ENCODE assay signal across 31 cellular contexts in the genomic region with DNA sequence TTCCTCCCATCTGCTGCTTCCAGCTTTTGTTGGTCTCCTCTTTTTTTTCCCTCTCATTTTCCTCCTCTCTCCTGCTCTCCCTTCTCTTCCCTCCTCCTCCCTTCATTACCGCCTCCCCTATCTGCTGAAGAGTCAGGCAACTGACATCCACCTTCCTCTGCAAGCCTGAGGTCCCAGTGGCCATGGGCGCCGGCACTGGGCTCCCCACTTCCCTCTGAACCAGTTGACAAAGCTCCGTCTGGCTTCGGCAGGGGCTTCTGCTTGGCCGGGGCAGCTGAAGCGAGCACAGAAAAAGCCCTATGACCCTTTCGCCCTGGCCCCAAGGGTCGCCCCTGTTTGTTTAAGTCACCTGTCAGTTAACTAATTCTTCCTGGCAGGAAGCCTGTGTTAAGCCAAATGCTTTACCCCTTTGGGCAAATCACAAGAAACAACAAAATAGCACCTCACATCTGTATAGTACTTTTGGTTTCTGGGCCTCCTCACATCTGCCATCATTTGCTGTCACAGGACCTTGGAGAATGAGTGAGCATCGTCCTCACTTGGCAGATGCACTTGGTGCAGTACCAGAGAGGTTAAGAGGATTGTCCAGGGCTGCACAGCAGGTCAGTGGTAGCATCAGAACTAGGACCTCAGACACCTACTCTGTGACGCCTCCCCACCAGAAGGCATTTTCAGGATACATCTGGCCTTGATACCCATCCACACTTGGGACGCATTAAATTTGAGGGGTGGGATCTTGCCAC. TPM values are rescaled to one million over a fixed set of nuclear protein-coding genes. Genes with fewer than 3 reads are reported as not detected.
A peak's percentile ranks its signal among the peaks of the same experiment; 100 is the strongest.
DNase-seq lines count a peak whose midpoint lies in the region; ATAC-seq, FAIRE-seq and TF ChIP-seq lines count a peak whose summit lies in the region.
"Had no signal": no experiment of that assay in that cellular context is flagged by ENCODE, and none has a peak within 500 bp of the region (broad histone marks: within the 10 kb centered on the region; RNA-seq: fewer than 3 reads in every experiment).

No MANE protein-coding gene starts in this region.

- no peak overlapping the region for H3K27ac ChIP-seq in HepG2 (ENCODE audit: extremely low read length, insufficient read depth, low read length)
- no peak overlapping the region for H3K27ac ChIP-seq in suprapubic skin
- H3K27ac ChIP-seq: dorsolateral prefrontal cortex, gastroesophageal sphincter, pancreas had no signal

- H3K4me1 Mint-ChIP-seq in CD14-positive monocyte = no peaks in the 10 kb centered on the region
- H3K4me1 Mint-ChIP-seq in activated CD8-positive, alpha-beta memory T cell treated with anti-CD3 and anti-CD28 coated beads, Interleukin-2, amount 10 ng/mL, durations not matched to agents 7 days and 5 days = peaks cover 5% of the 10 kb centered on the region
- H3K4me1 Mint-ChIP-seq: immature natural killer cell; naive thymus-derived CD8-positive, alpha-beta T cell; WTC11 had no signal

- no peak for ATAC-seq in activated CD8-positive, alpha-beta memory T cell treated with anti-CD3 and anti-CD28 coated beads, Interleukin-2, amount 10 ng/mL, durations not matched to agents 7 days and 5 days
- ATAC-seq in HepG2 (no peak), GM21390 (IDR thresholded peaks at IDR 0.05; ENCODE audit: unreplicated experiment) (no peak)
- ATAC-seq: gastroesophageal sphincter; left ventricle myocardium superior; naive thymus-derived CD8-positive, alpha-beta T cell; pancreas; stimulated activated effector memory CD8-positive, alpha-beta T cell treated with anti-CD3 and anti-CD28 coated beads, Interleukin-12 subunit alpha, Interleukin-12 subunit beta, amount 100 ng/mL, for 72 hours; WTC11 had no signal

- no peaks in the 10 kb centered on the region for H4K20me1 ChIP-seq in HepG2 (ENCODE audit: insufficient read depth, low read length)

- DNase-seq in CD14-positive monocyte (ENCODE audit: low spot score) = peak; percentile 14
- DNase-seq in activated CD8-positive, alpha-beta memory T cell treated with anti-CD3 and anti-CD28 coated beads, Interleukin-2, amount 10 ng/mL, durations not matched to agents 7 days and 5 days = peak; percentile 35
- DNase-seq in HepG2 (ENCODE audit: low spot score) = no peak
- DNase-seq in suprapubic skin (ENCODE audit: low spot score in 2 of 2) = peak; percentile 44 to 74
- DNase-seq in NCI-H1930 (lab: John Stamatoyannopoulos, UW) = no peak
- DNase-seq in MG63 = no peak
- DNase-seq: ACHN; activated CD4-positive, alpha-beta T cell treated with anti-CD3 and anti-CD28 coated beads, Interleukin-2, amount 50 U/mL, for 4 hours; activated gamma-delta T cell treated with Interleukin-2 at 50 U/mL for 16 hours; central memory CD4-positive, alpha-beta T cell; DMS153; hippocampal formation; immature natural killer cell; KG1; left ventricle myocardium superior; NCI-H1436; NCI-H2107; NCI-H446; NCI-H774; stimulated activated CD4-positive, alpha-beta T cell treated with anti-CD3 and anti-CD28 coated beads, Interleukin-2, amount 100 ng/mL, for 48 hours; SW 1271; T1000 had no signal

- TF ChIP-seq POLR2A in HepG2 (IDR thresholded peaks at IDR 0.05; ENCODE audit: insufficient read depth in 1 of 2, low read depth in 2 of 2, low read length in 2 of 2) (no peak), suprapubic skin (IDR thresholded peaks at IDR 0.05) (no peak)

- no peak overlapping the region for H2AFZ ChIP-seq in HepG2 (ENCODE audit: low read length)

- no peaks in the 10 kb centered on the region for H3K79me2 ChIP-seq in HepG2 (ENCODE audit: insufficient read depth, low read length)

- H3K9me3 ChIP-seq in HepG2 (ENCODE audit: low read length) (no peaks in the 10 kb centered on the region), suprapubic skin (no peaks in the 10 kb centered on the region), MG63 (peaks cover 7% of the 10 kb centered on the region)
- H3K9me3 ChIP-seq: gastroesophageal sphincter, HAP-1, pancreas had no signal

- peaks cover 4 to 14% of the 10 kb centered on the region in 2 experiments; a peak in 4 of 5 replicates for H3K27me3 ChIP-seq in HepG2 (ENCODE audit: control insufficient read depth in 1 of 2, insufficient read depth in 2 of 2, low read length in 2 of 2)
- no peaks in the 10 kb centered on the region for H3K27me3 ChIP-seq in suprapubic skin
- H3K27me3 ChIP-seq in MG63 = no peaks in the 10 kb centered on the region
- H3K27me3 ChIP-seq: dorsolateral prefrontal cortex, pancreas had no signal

- peaks cover 0 to 10% (median 5%) of the 10 kb centered on the region in 3 donors for H3K27me3 Mint-ChIP-seq in CD14-positive monocyte (ENCODE audit: low read depth in 3 of 3)
- H3K27me3 Mint-ChIP-seq in activated CD8-positive, alpha-beta memory T cell treated with anti-CD3 and anti-CD28 coated beads, Interleukin-2, amount 10 ng/mL, durations not matched to agents 7 days and 5 days = peaks cover 8% of the 10 kb centered on the region

- H3K36me3 Mint-ChIP-seq in CD14-positive monocyte = no peaks in the 10 kb centered on the region
- no peaks in the 10 kb centered on the region for H3K36me3 Mint-ChIP-seq in activated CD8-positive, alpha-beta memory T cell treated with anti-CD3 and anti-CD28 coated beads, Interleukin-2, amount 10 ng/mL, durations not matched to agents 7 days and 5 days
- H3K36me3 Mint-ChIP-seq: immature natural killer cell; naive thymus-derived CD8-positive, alpha-beta T cell; stimulated activated effector memory CD8-positive, alpha-beta T cell treated with anti-CD3 and anti-CD28 coated beads, Interleukin-12 subunit alpha, Interleukin-12 subunit beta, amount 100 ng/mL, for 72 hours; WTC11 had no signal

- H3K4me1 ChIP-seq in HepG2 (ENCODE audit: insufficient read depth, low read length) (peaks cover 31% of the 10 kb centered on the region), suprapubic skin (no peaks in the 10 kb centered on the region)
- H3K4me1 ChIP-seq: gastroesophageal sphincter, HAP-1, pancreas had no signal

- FAIRE-seq in HepG2 (lab: Jason Lieb, UNC) = no peak
- FAIRE-seq: pancreas, RCC 7860 had no signal

- BruUV-seq in HepG2 (replicated peaks; lab: Mats Ljungman, UMichigan) = no TSS peak

- 21% methylated on average over 12 of the region's 12 CpGs for WGBS in HepG2 (ENCODE audit: low lambda C conversion rate)
- 90% methylated on average over 12 of the region's 12 CpGs for WGBS in suprapubic skin

- TF ChIP-seq CTCF in CD14-positive monocyte (IDR thresholded peaks at IDR 0.05) (no peak), HepG2 (CRISPR knock-in tag; IDR thresholded peaks at IDR 0.05) (no peak), suprapubic skin (IDR thresholded peaks at IDR 0.05) (no peak)

- TF ChIP-seq EP300 in HepG2 (IDR thresholded peaks at IDR 0.05; ENCODE audit: low read depth in 2 of 2, low read length in 2 of 2) (no peak), HepG2 (CRISPR knock-in tag; IDR thresholded peaks at IDR 0.05; ENCODE audit: borderline replicate concordance) (no peak), suprapubic skin (IDR thresholded peaks at IDR 0.05) (no peak)

- CTCF ChIA-PET in activated CD8-positive, alpha-beta memory T cell treated with anti-CD3 and anti-CD28 coated beads, Interleukin-2, amount 10 ng/mL, durations not matched to agents 7 days and 5 days (lab: Charles Lee) = no interaction called here
- CTCF ChIA-PET in HepG2 (lab: Yijun Ruan, JAX; ENCODE audit: low intra/inter-chr PET ratio, low total read pairs) = no interaction called here

- intact Hi-C loops in CD14-positive monocyte (cut with micrococcal nuclease) (no loop called here), HepG2 (cut with micrococcal nuclease; ENCODE audit: unreplicated experiment) (no loop called here)

- in situ Hi-C loops in HepG2 (cut with HindIII; ENCODE audit: extremely low pct_ligation_motif_present, low pct_unique_long_range_greater_than_20kb) = no loop called here

- H3K4me2 ChIP-seq in HepG2 (ENCODE audit: low read depth, low read length) = peak overlapping the region; percentile 26; the same call in 1 of the 2 replicates

- no peak overlapping the region for H3K9ac ChIP-seq in HepG2 (ENCODE audit: insufficient read depth, low read depth, low read length)

- H3K4me3 ChIP-seq in HepG2 (replicated peaks in 1 of 3; ENCODE audit: insufficient read depth in 1 of 3, low read depth in 2 of 3, low read length in 3 of 3) = no peak overlapping the region
- no peak overlapping the region for H3K4me3 ChIP-seq in suprapubic skin
- H3K4me3 ChIP-seq in MG63 = no peak overlapping the region
- H3K4me3 ChIP-seq: dorsolateral prefrontal cortex, gastroesophageal sphincter, HAP-1, pancreas had no signal

- peaks cover 0 to 4% (median 0%) of the 10 kb centered on the region in 7 donors for H3K9me3 Mint-ChIP-seq in CD14-positive monocyte
- no peaks in the 10 kb centered on the region for H3K9me3 Mint-ChIP-seq in activated CD8-positive, alpha-beta memory T cell treated with anti-CD3 and anti-CD28 coated beads, Interleukin-2, amount 10 ng/mL, durations not matched to agents 7 days and 5 days (ENCODE audit: low read depth)
- H3K9me3 Mint-ChIP-seq: immature natural killer cell had no signal

- H3K36me3 ChIP-seq in HepG2 (replicated peaks in 1 of 2; ENCODE audit: control insufficient read depth in 1 of 2, insufficient read depth in 2 of 2, low read length in 2 of 2) (no peaks in the 10 kb centered on the region), suprapubic skin (no peaks in the 10 kb centered on the region), MG63 (peaks cover 46% of the 10 kb centered on the region)
- H3K36me3 ChIP-seq: gastroesophageal sphincter, HAP-1, pancreas had no signal

- no peak overlapping the region for H3K4me3 Mint-ChIP-seq in CD14-positive monocyte
- no peak overlapping the region for H3K4me3 Mint-ChIP-seq in activated CD8-positive, alpha-beta memory T cell treated with anti-CD3 and anti-CD28 coated beads, Interleukin-2, amount 10 ng/mL, durations not matched to agents 7 days and 5 days
- H3K4me3 Mint-ChIP-seq: immature natural killer cell; naive thymus-derived CD8-positive, alpha-beta T cell; stimulated activated effector memory CD8-positive, alpha-beta T cell treated with anti-CD3 and anti-CD28 coated beads, Interleukin-12 subunit alpha, Interleukin-12 subunit beta, amount 100 ng/mL, for 72 hours; WTC11 had no signal

- H3K27ac Mint-ChIP-seq in CD14-positive monocyte = no peak overlapping the region
- H3K27ac Mint-ChIP-seq in activated CD8-positive, alpha-beta memory T cell treated with anti-CD3 and anti-CD28 coated beads, Interleukin-2, amount 10 ng/mL, durations not matched to agents 7 days and 5 days = no peak overlapping the region
- H3K27ac Mint-ChIP-seq: immature natural killer cell; stimulated activated effector memory CD8-positive, alpha-beta T cell treated with anti-CD3 and anti-CD28 coated beads, Interleukin-12 subunit alpha, Interleukin-12 subunit beta, amount 100 ng/mL, for 72 hours; WTC11 had no signal

- POLR2A ChIA-PET in HepG2 (lab: Yijun Ruan, JAX) = no interaction called here

- no peak for TF ChIP-seq RAD21 in HepG2 (CRISPR knock-in tag; IDR thresholded peaks at IDR 0.05)

RNA-seq across cellular contexts. Expression of a gene that starts 27.7 kb away (rescaled TPM):
- polyA plus RNA-seq in CD14-positive monocyte (under 1 TPM in 1 of 2 donors, not detected in 1; 0.01 TPM), HepG2 (2011; rRNA removed) (not detected in 2 replicates)
- under 1 TPM in 1 of 2 experiments, not detected in 1; 0.02 TPM for total RNA-seq in activated CD8-positive, alpha-beta memory T cell treated with anti-CD3 and anti-CD28 coated beads, Interleukin-2, amount 10 ng/mL, durations not matched to agents 7 days and 5 days
- total RNA-seq in HepG2 (2016; rRNA removed; fragmentation: Illumina TruSeq; extraction: Trizol) (not detected in 2 replicates), suprapubic skin (1 to 10 TPM in 3 of 4 donors, under 1 TPM in 1; 0.83 to 3.6 (median 2.0) TPM)
- total RNA-seq in HepG2 (2016; cell fraction: cytosol; rRNA removed; fragmentation: Illumina TruSeq; extraction: Trizol; ENCODE audit: low read depth) = not detected in 2 replicates
- not detected in 2 replicates for total RNA-seq in HepG2 (2016; cell fraction: insoluble cytoplasmic fraction; rRNA removed; fragmentation: Illumina TruSeq; extraction: Trizol)
- total RNA-seq in HepG2 (2016; cell fraction: membrane; rRNA removed; fragmentation: Illumina TruSeq; extraction: Trizol) = not detected in 2 replicates
- total RNA-seq in HepG2 (2016; cell fraction: nucleus; rRNA removed; fragmentation: Illumina TruSeq; extraction: Trizol) = 0.03 TPM in 1 of 2 replicates, not detected in the other
- polyA plus RNA-seq in HepG2 (2011; cell fraction: cytosol; rRNA removed) = not detected in 2 replicates
- polyA plus RNA-seq in HepG2 (2011; cell fraction: nucleus; rRNA removed) = 0.02 TPM in 2 replicates
- 0.01 TPM in 1 of 2 replicates, not detected in the other for polyA plus RNA-seq in HepG2 (2012)
- not detected in 2 replicates for polyA plus RNA-seq in HepG2 (2016; cell fraction: cytosol; fragmentation: Illumina TruSeq; extraction: Trizol; ENCODE audit: low read depth)
- polyA plus RNA-seq in HepG2 (2016; cell fraction: insoluble cytoplasmic fraction; fragmentation: Illumina TruSeq; extraction: Trizol; ENCODE audit: low read depth) = not detected in 2 replicates
- not detected in 2 replicates for polyA plus RNA-seq in HepG2 (2016; cell fraction: membrane; fragmentation: Illumina TruSeq; extraction: Trizol; ENCODE audit: low read depth)
- polyA plus RNA-seq in HepG2 (2016; cell fraction: nucleus; fragmentation: Illumina TruSeq; extraction: Trizol; ENCODE audit: insufficient read depth, low read depth) = not detected in 2 replicates
- not detected in 2 replicates for polyA minus RNA-seq in HepG2 (2011; rRNA and poly(A)+ RNA removed; ENCODE audit: low replicate concordance)
- polyA minus RNA-seq in HepG2 (2011; cell fraction: cytosol; rRNA and poly(A)+ RNA removed) = not detected in 2 replicates
- polyA minus RNA-seq in HepG2 (2011; cell fraction: nucleus; rRNA and poly(A)+ RNA removed) = 0.12 TPM in 1 of 2 replicates, not detected in the other
- total RNA-seq in MG63 (2014; rRNA removed; shearing (Covaris generic); ENCODE audit: low replicate concordance) = 41.0 and 63.4 TPM in 2 replicates
- polyA plus RNA-seq: immature natural killer cell had no signal

Comparison
In these comparisons a context has a peak if more than half of its experiments do, and no peak if none do; other contexts are left out.
1. DNase-seq: peak in CD14-positive monocyte (single experiment), activated CD8-positive, alpha-beta memory T cell treated with anti-CD3 and anti-CD28 coated beads, Interleukin-2, amount 10 ng/mL, durations not matched to agents 7 days and 5 days (single experiment) and suprapubic skin (2 of 2); none in HepG2 (single experiment), NCI-H1930 (0 of 2) and MG63 (single experiment).